Comparison of ENCODE assay signal across 15 cellular contexts in genomic region chr1:168134132-168135041, GRCh38. TPM values are rescaled to one million over a fixed set of nuclear protein-coding genes. Genes with fewer than 3 reads are reported as not detected.
DNase-seq lines count a peak whose midpoint lies in the region; ATAC-seq and TF ChIP-seq lines count a peak whose summit lies in the region.
"Had no signal": no experiment of that assay in that cellular context is flagged by ENCODE, and none has a peak within 500 bp of the region (broad histone marks: within the 10 kb centered on the region; RNA-seq: fewer than 3 reads in every experiment).

No MANE protein-coding gene starts in this region.

- TF ChIP-seq EP300 in neural cell (conservative IDR thresholded peaks at IDR 0.05; ENCODE audit: poor library complexity, severe bottlenecking) = no peak
- TF ChIP-seq EP300 in stomach (IDR thresholded peaks at IDR 0.05) = no peak

- H3K27ac ChIP-seq in CD8-positive, alpha-beta memory T cell (ENCODE audit: low read depth, low read length) = no peak overlapping the region
- H3K27ac ChIP-seq in HUES48 (ENCODE audit: low read depth, low read length) (no peak overlapping the region), neural cell (ENCODE audit: low read length) (peak overlapping the region; percentile 74), stomach (no peak overlapping the region), right cardiac atrium (ENCODE audit: low read length) (no peak overlapping the region)
- H3K27ac ChIP-seq: epithelial cell of prostate, GM23248 had no signal

- no peak for TF ChIP-seq RAD21 in neural cell (conservative IDR thresholded peaks at IDR 0.05)

- peak overlapping the region; percentile 85 for H3K4me2 ChIP-seq in neural cell (ENCODE audit: low read length)

- H3K9me3 Mint-ChIP-seq in CD8-positive, alpha-beta memory T cell = peaks cover 0 to 4% (median 0%) of the 10 kb centered on the region in 5 donors
- H3K9me3 Mint-ChIP-seq: central memory CD8-positive, alpha-beta T cell; stimulated activated naive B cell treated with anti-CD40 and anti-IgM and Interleukin-4, amounts not matched to agents 10 μg/mL and 1 μg/mL and 100 μg/mL, for 72 hours had no signal

- H3K27me3 Mint-ChIP-seq in CD8-positive, alpha-beta memory T cell = peaks cover 40 to 71% of the 10 kb centered on the region in 2 donors

- H2AFZ ChIP-seq in neural cell (ENCODE audit: low read depth, low read length) = no peak overlapping the region
- H2AFZ ChIP-seq: GM23248 had no signal

- H3K9ac ChIP-seq in HUES48 (ENCODE audit: low read depth, low read length) = no peak overlapping the region
- H3K9ac ChIP-seq in neural cell (ENCODE audit: low read length) = peak overlapping the region; percentile 91

- H3K27me3 ChIP-seq in CD8-positive, alpha-beta memory T cell (ENCODE audit: insufficient read depth, low read length, poor library complexity, severe bottlenecking) = peaks cover 15% of the 10 kb centered on the region
- H3K27me3 ChIP-seq in HUES48 (ENCODE audit: control insufficient read depth, insufficient read depth, low read length) = peaks cover 25% of the 10 kb centered on the region
- no peaks in the 10 kb centered on the region for H3K27me3 ChIP-seq in neural cell (ENCODE audit: insufficient read depth, low read depth, low read length)
- H3K27me3 ChIP-seq in stomach = peaks cover 0 to 24% (median 13%) of the 10 kb centered on the region in 3 donors
- H3K27me3 ChIP-seq in right cardiac atrium (ENCODE audit: control insufficient read depth, insufficient read depth) = no peaks in the 10 kb centered on the region

- no peaks in the 10 kb centered on the region for H3K36me3 Mint-ChIP-seq in CD8-positive, alpha-beta memory T cell

- no peaks in the 10 kb centered on the region for H3K9me3 ChIP-seq in CD8-positive, alpha-beta memory T cell (ENCODE audit: low read length)
- H3K9me3 ChIP-seq in HUES48 (ENCODE audit: control insufficient read depth, insufficient read depth, low read length) (no peaks in the 10 kb centered on the region), neural cell (ENCODE audit: low read length) (no peaks in the 10 kb centered on the region), stomach (no peaks in the 10 kb centered on the region), right cardiac atrium (ENCODE audit: control insufficient read depth, low read length) (no peaks in the 10 kb centered on the region)

- TF ChIP-seq CTCF in choroid plexus epithelial cell (conservative IDR thresholded peaks at IDR 0.05; ENCODE audit: low read depth, low read length) = no peak
- TF ChIP-seq CTCF in neural cell (IDR thresholded peaks at IDR 0.05; ENCODE audit: poor library complexity, severe bottlenecking) = no peak
- no peak for TF ChIP-seq CTCF in stomach (IDR thresholded peaks at IDR 0.05)

- TF ChIP-seq POLR2A in stomach (IDR thresholded peaks at IDR 0.05) = no peak

- ATAC-seq in right cardiac atrium = no peak
- ATAC-seq: stimulated activated naive B cell treated with anti-CD40 and anti-IgM and Interleukin-4, amounts not matched to agents 10 μg/mL and 1 μg/mL and 100 μg/mL, for 72 hours had no signal

- 72 to 82% (median 80%) methylated on average over 9 of the region's 9 CpGs for WGBS in stomach, 5 donors
- WGBS in right cardiac atrium = 77% methylated on average over 9 of the region's 9 CpGs

- peak overlapping the region; percentile 17 to 91 (median 39) for H3K4me3 Mint-ChIP-seq in CD8-positive, alpha-beta memory T cell

- no peaks in the 10 kb centered on the region for H3K9me2 ChIP-seq in neural cell (ENCODE audit: insufficient read depth, low read length)

- peaks cover 12% of the 10 kb centered on the region for H3K4me1 ChIP-seq in CD8-positive, alpha-beta memory T cell (ENCODE audit: insufficient read depth, low read length)
- H3K4me1 ChIP-seq in HUES48 (ENCODE audit: control insufficient read depth, insufficient read depth, low read length) (peaks cover 21% of the 10 kb centered on the region), stomach (peaks cover 11 to 36% (median 19%) of the 10 kb centered on the region in 4 donors), right cardiac atrium (ENCODE audit: control insufficient read depth, insufficient read depth, low read length) (peaks cover 5% of the 10 kb centered on the region)

- H3K4me1 Mint-ChIP-seq in CD8-positive, alpha-beta memory T cell = peaks cover 16 to 21% (median 17%) of the 10 kb centered on the region in 3 donors

- no peak overlapping the region for H3K4me3 ChIP-seq in CD8-positive, alpha-beta memory T cell (ENCODE audit: low read length)
- H3K4me3 ChIP-seq in HUES48 (ENCODE audit: low read depth, low read length) = peak overlapping the region; percentile 90; the same call in 1 of the 2 replicates
- H3K4me3 ChIP-seq in choroid plexus epithelial cell (ENCODE audit: low read depth, low read length) = no peak overlapping the region
- peak overlapping the region; percentile 96 for H3K4me3 ChIP-seq in neural cell (ENCODE audit: low read length)
- H3K4me3 ChIP-seq in stomach = peak overlapping the region in 1 of 4 donors; percentile 90
- H3K4me3 ChIP-seq in right cardiac atrium (ENCODE audit: low read length) = no peak overlapping the region

- H4K20me1 ChIP-seq in neural cell (ENCODE audit: insufficient read depth) = no peaks in the 10 kb centered on the region

- POLR2A ChIA-PET in CD8-positive, alpha-beta memory T cell (lab: Charles Lee) = no interaction called here

- CTCF ChIA-PET in CD8-positive, alpha-beta memory T cell (lab: Charles Lee) = interaction anchor here (1.4 to 1.5 kb wide), 2 partner anchors 11 to 13 kb away, joined by 5 read pairs; no protein-coding TSS in a partner anchor

- H3K79me2 ChIP-seq in neural cell (replicated peaks; ENCODE audit: insufficient read depth, low read length) = peaks cover 75% of the 10 kb centered on the region

- intact Hi-C loops in stomach (cut with DNase I; ENCODE audit: low total_unique reads) = no loop called here
- intact Hi-C loops in right cardiac atrium (cut with DNase I) = no loop called here

- H3F3A ChIP-seq in neural cell (ENCODE audit: insufficient read depth, low read length, poor library complexity, severe bottlenecking) = no peaks in the 10 kb centered on the region

- no peak overlapping the region for H3K27ac Mint-ChIP-seq in CD8-positive, alpha-beta memory T cell
- H3K27ac Mint-ChIP-seq: CD14-positive monocyte; stimulated activated naive B cell treated with anti-CD40 and anti-IgM and Interleukin-4, amounts not matched to agents 10 μg/mL and 1 μg/mL and 100 μg/mL, for 72 hours had no signal

- no peak for DNase-seq in CD8-positive, alpha-beta memory T cell
- DNase-seq in choroid plexus epithelial cell (ENCODE audit: low read depth) (peak; percentile 30), DMS114 treated with DMSO at 0.1 percent for 48 hours (lab: John Stamatoyannopoulos, UW; ENCODE audit: unreplicated experiment) (no peak), stomach (no peak), DMS53 (lab: John Stamatoyannopoulos, UW) (no peak), right cardiac atrium (no peak)
- DNase-seq: GM23248; NCI-H1436; SHP77 treated with DMSO at 0.1 percent for 48 hours; stimulated activated naive B cell treated with anti-CD40 and anti-IgM and Interleukin-4, amounts not matched to agents 10 μg/mL and 1 μg/mL and 100 μg/mL, for 72 hours had no signal

- H3K36me3 ChIP-seq in CD8-positive, alpha-beta memory T cell (ENCODE audit: insufficient read depth, low read length) = no peaks in the 10 kb centered on the region
- no peaks in the 10 kb centered on the region for H3K36me3 ChIP-seq in HUES48 (ENCODE audit: control insufficient read depth, insufficient read depth, low read length)
- peaks cover 5% of the 10 kb centered on the region for H3K36me3 ChIP-seq in neural cell (ENCODE audit: insufficient read depth, low read length)
- H3K36me3 ChIP-seq in stomach = no peaks in the 10 kb centered on the region

TF ChIP-seq in neural cell, 6 proteins besides CTCF, POLR2A, EP300 and RAD21:
- TF ChIP-seq SMC3 (conservative IDR thresholded peaks at IDR 0.05; ENCODE audit: poor library complexity) (no peak), MXI1 (conservative IDR thresholded peaks at IDR 0.05; ENCODE audit: poor library complexity, severe bottlenecking) (peak; percentile 18), POLR2AphosphoS5 (IDR thresholded peaks at IDR 0.05) (no peak), REST (IDR thresholded peaks at IDR 0.05; ENCODE audit: borderline replicate concordance) (no peak)

RNA-seq across cellular contexts. Expression of gene GPR161, which starts 2.3 kb away (rescaled TPM):
- total RNA-seq in CD8-positive, alpha-beta memory T cell = under 1 TPM; 0.48 to 0.73 TPM
- 0.10 TPM for polyA plus RNA-seq in CD8-positive, alpha-beta memory T cell
- 39.0 and 45.5 TPM in 2 replicates for polyA plus RNA-seq in neural cell
- polyA minus RNA-seq in neural cell = 84.2 and 84.4 TPM in 2 replicates
- total RNA-seq in stomach = 1 to 10 TPM; 3.1 to 8.1 (median 5.8) TPM
- 1 to 10 TPM; 1.1 to 2.9 (median 2.6) TPM for polyA plus RNA-seq in stomach
- total RNA-seq in right cardiac atrium = 1 to 10 TPM; 3.8 to 5.9 (median 4.9) TPM
- polyA plus RNA-seq in right cardiac atrium = 2.3 TPM
- polyA plus RNA-seq: CD14-positive monocyte had no signal

RNA-seq across cellular contexts. Expression of gene TIPRL, which starts 44.4 kb away (rescaled TPM):
- total RNA-seq in CD8-positive, alpha-beta memory T cell = 10 to 100 TPM; 41.5 to 46.9 TPM
- 38.0 TPM for polyA plus RNA-seq in CD8-positive, alpha-beta memory T cell
- polyA plus RNA-seq in neural cell (98.1 and 131 TPM in 2 replicates), stomach (10 to 100 TPM; 10.8 to 15.0 (median 13.9) TPM), right cardiac atrium (17.0 TPM)
- 92.3 and 106 TPM in 2 replicates for polyA minus RNA-seq in neural cell
- total RNA-seq in stomach (100 to 1,000 TPM in 1 of 5 donors, 10 to 100 TPM in 4; 12.0 to 229 (median 37.5) TPM), right cardiac atrium (10 to 100 TPM; 22.5 to 28.8 (median 26.4) TPM)

Comparison
In these comparisons a context has a peak if more than half of its experiments do, and no peak if none do; other contexts are left out.
1. H3K4me3 ChIP-seq: peak in HUES48 (single experiment) and neural cell (single experiment); none in CD8-positive, alpha-beta memory T cell (single experiment), choroid plexus epithelial cell (single experiment) and right cardiac atrium (single experiment).
2. RNA of gene GPR161, which starts 2.3 kb away (polyA plus RNA-seq): 39.0 to 45.5 TPM in neural cell; 1.1 to 2.9 TPM in stomach, 2.3 TPM in right cardiac atrium (single experiment) and 0.10 TPM in CD8-positive, alpha-beta memory T cell (single experiment); every median in the first group is over 10 times any median in the second.